Comparison of ENCODE assay signal across 1 cellular context in the genomic region with DNA sequence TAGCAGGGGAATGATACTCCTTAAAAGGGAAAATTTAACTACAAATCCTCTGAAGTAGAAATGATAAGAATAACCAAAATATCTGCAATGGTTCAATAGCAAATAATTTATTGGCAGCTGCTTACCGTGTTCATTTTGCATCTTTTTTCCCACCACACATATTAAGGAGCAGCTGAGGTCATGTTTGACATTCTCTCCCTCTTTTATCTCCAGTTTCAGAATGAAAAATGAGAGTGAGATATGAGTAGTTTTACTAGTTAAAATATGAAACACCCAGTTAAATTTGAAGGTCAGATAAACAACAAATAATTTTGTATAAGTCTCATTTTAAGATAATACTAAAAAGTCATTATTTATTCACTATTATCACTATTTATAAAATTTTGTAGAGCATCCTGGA.
TF ChIP-seq lines count a peak whose summit lies in the region.

No MANE protein-coding gene starts in this region.

TF ChIP-seq in GM12878, 131 proteins besides CTCF, POLR2A, EP300 and RAD21 (continued from another document and continues in another):
- TF ChIP-seq POU2F2 (IDR thresholded peaks at IDR 0.05; ENCODE audit: borderline replicate concordance, low read depth, low read length): no peak
- TF ChIP-seq, protein P1, sequence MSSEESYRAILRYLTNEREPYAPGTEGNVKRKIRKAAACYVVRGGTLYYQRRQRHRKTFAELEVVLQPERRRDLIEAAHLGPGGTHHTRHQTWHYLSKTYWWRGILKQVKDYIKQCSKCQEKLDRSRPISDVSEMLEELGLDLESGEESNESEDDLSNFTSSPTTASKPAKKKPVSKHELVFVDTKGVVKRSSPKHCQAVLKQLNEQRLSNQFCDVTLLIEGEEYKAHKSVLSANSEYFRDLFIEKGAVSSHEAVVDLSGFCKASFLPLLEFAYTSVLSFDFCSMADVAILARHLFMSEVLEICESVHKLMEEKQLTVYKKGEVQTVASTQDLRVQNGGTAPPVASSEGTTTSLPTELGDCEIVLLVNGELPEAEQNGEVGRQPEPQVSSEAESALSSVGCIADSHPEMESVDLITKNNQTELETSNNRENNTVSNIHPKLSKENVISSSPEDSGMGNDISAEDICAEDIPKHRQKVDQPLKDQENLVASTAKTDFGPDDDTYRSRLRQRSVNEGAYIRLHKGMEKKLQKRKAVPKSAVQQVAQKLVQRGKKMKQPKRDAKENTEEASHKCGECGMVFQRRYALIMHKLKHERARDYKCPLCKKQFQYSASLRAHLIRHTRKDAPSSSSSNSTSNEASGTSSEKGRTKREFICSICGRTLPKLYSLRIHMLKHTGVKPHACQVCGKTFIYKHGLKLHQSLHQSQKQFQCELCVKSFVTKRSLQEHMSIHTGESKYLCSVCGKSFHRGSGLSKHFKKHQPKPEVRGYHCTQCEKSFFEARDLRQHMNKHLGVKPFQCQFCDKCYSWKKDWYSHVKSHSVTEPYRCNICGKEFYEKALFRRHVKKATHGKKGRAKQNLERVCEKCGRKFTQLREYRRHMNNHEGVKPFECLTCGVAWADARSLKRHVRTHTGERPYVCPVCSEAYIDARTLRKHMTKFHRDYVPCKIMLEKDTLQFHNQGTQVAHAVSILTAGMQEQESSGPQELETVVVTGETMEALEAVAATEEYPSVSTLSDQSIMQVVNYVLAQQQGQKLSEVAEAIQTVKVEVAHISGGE (CRISPR knock-in tag; IDR thresholded peaks at IDR 0.05): no peak
- no peak for TF ChIP-seq NRF1 (conservative IDR thresholded peaks at IDR 0.05; ENCODE audit: low read depth, low read length)
- no peak for TF ChIP-seq ZBED1 (IDR thresholded peaks at IDR 0.05; ENCODE audit: borderline replicate concordance)
- no peak for TF ChIP-seq ETV6 (conservative IDR thresholded peaks at IDR 0.05 in 1 of 2, IDR thresholded peaks at IDR 0.05 in 1 of 2; ENCODE audit: borderline replicate concordance in 1 of 2, low read depth in 1 of 2)
- TF ChIP-seq SUPT20H (IDR thresholded peaks at IDR 0.05; ENCODE audit: borderline replicate concordance, control insufficient read depth, low read depth, low read length): no peak
- no peak for TF ChIP-seq SIX5 (IDR thresholded peaks at IDR 0.05; ENCODE audit: low read depth, low read length, severe bottlenecking)
- no peak for TF ChIP-seq ZNF24 (IDR thresholded peaks at IDR 0.05)
- no peak for TF ChIP-seq E2F4 (IDR thresholded peaks at IDR 0.05; ENCODE audit: low read depth, low read length)
- TF ChIP-seq, protein P2, sequence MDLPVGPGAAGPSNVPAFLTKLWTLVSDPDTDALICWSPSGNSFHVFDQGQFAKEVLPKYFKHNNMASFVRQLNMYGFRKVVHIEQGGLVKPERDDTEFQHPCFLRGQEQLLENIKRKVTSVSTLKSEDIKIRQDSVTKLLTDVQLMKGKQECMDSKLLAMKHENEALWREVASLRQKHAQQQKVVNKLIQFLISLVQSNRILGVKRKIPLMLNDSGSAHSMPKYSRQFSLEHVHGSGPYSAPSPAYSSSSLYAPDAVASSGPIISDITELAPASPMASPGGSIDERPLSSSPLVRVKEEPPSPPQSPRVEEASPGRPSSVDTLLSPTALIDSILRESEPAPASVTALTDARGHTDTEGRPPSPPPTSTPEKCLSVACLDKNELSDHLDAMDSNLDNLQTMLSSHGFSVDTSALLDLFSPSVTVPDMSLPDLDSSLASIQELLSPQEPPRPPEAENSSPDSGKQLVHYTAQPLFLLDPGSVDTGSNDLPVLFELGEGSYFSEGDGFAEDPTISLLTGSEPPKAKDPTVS (IDR thresholded peaks at IDR 0.05; ENCODE audit: low read depth, low read length): no peak
- no peak for TF ChIP-seq CBX3 (IDR thresholded peaks at IDR 0.05; ENCODE audit: borderline replicate concordance, low read depth)
- no peak for TF ChIP-seq RB1 (IDR thresholded peaks at IDR 0.05; ENCODE audit: borderline replicate concordance)
- TF ChIP-seq CREB1 (IDR thresholded peaks at IDR 0.05; ENCODE audit: low read depth): no peak
- TF ChIP-seq, protein P3, sequence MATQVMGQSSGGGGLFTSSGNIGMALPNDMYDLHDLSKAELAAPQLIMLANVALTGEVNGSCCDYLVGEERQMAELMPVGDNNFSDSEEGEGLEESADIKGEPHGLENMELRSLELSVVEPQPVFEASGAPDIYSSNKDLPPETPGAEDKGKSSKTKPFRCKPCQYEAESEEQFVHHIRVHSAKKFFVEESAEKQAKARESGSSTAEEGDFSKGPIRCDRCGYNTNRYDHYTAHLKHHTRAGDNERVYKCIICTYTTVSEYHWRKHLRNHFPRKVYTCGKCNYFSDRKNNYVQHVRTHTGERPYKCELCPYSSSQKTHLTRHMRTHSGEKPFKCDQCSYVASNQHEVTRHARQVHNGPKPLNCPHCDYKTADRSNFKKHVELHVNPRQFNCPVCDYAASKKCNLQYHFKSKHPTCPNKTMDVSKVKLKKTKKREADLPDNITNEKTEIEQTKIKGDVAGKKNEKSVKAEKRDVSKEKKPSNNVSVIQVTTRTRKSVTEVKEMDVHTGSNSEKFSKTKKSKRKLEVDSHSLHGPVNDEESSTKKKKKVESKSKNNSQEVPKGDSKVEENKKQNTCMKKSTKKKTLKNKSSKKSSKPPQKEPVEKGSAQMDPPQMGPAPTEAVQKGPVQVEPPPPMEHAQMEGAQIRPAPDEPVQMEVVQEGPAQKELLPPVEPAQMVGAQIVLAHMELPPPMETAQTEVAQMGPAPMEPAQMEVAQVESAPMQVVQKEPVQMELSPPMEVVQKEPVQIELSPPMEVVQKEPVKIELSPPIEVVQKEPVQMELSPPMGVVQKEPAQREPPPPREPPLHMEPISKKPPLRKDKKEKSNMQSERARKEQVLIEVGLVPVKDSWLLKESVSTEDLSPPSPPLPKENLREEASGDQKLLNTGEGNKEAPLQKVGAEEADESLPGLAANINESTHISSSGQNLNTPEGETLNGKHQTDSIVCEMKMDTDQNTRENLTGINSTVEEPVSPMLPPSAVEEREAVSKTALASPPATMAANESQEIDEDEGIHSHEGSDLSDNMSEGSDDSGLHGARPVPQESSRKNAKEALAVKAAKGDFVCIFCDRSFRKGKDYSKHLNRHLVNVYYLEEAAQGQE (IDR thresholded peaks at IDR 0.05; ENCODE audit: low read depth, low read length): no peak
- TF ChIP-seq RCOR1 (conservative IDR thresholded peaks at IDR 0.05; ENCODE audit: low read depth, low read length): no peak
- no peak for TF ChIP-seq KLF5 (IDR thresholded peaks at IDR 0.05; ENCODE audit: partially characterized antibody)
- TF ChIP-seq CEBPZ (IDR thresholded peaks at IDR 0.05; ENCODE audit: low read depth, low read length): no peak
- no peak for TF ChIP-seq ZSCAN29 (IDR thresholded peaks at IDR 0.05)
- TF ChIP-seq TCF7 (IDR thresholded peaks at IDR 0.05; ENCODE audit: borderline replicate concordance): peak; percentile 96
- no peak for TF ChIP-seq BCL3 (IDR thresholded peaks at IDR 0.05; ENCODE audit: borderline replicate concordance, insufficient read depth, low read depth, low read length, poor library complexity, severe bottlenecking)
- TF ChIP-seq BCLAF1 (IDR thresholded peaks at IDR 0.05): no peak
- no peak for TF ChIP-seq ZNF622 (IDR thresholded peaks at IDR 0.05)
- TF ChIP-seq MYB (IDR thresholded peaks at IDR 0.05; ENCODE audit: borderline replicate concordance, low read depth, low read length): no peak
- TF ChIP-seq SMARCA5 (IDR thresholded peaks at IDR 0.05): no peak
- TF ChIP-seq E4F1 (IDR thresholded peaks at IDR 0.05; ENCODE audit: borderline replicate concordance, partially characterized antibody): no peak
- TF ChIP-seq, protein P4, sequence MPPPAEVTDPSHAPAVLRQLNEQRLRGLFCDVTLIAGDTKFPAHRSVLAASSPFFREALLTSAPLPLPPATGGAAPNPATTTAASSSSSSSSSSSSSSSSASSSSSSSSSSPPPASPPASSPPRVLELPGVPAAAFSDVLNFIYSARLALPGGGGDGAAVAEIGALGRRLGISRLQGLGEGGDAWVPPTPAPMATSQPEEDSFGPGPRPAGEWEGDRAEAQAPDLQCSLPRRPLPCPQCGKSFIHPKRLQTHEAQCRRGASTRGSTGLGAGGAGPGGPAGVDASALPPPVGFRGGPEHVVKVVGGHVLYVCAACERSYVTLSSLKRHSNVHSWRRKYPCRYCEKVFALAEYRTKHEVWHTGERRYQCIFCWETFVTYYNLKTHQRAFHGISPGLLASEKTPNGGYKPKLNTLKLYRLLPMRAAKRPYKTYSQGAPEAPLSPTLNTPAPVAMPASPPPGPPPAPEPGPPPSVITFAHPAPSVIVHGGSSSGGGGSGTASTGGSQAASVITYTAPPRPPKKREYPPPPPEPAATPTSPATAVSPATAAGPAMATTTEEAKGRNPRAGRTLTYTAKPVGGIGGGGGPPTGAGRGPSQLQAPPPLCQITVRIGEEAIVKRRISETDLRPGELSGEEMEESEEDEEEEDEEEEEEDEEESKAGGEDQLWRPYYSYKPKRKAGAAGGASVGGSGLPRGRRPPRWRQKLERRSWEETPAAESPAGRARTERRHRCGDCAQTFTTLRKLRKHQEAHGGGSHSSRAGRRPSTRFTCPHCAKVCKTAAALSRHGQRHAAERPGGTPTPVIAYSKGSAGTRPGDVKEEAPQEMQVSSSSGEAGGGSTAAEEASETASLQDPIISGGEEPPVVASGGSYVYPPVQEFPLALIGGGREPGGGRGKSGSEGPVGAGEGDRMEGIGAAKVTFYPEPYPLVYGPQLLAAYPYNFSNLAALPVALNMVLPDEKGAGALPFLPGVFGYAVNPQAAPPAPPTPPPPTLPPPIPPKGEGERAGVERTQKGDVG (CRISPR knock-in tag; IDR thresholded peaks at IDR 0.05): no peak
- peak; percentile 90 for TF ChIP-seq NFIC (IDR thresholded peaks at IDR 0.05; ENCODE audit: low read depth, low read length)
- no peak for TF ChIP-seq IKZF1 (conservative IDR thresholded peaks at IDR 0.05)
